ENCODE assay signal across 10 cellular contexts in genomic region chr5:138594305-138595058, GRCh38. TPM values are rescaled to one million over a fixed set of nuclear protein-coding genes. Genes with fewer than 3 reads are reported as not detected.
DNase-seq lines count a peak whose midpoint lies in the region; ATAC-seq and TF ChIP-seq lines count a peak whose summit lies in the region.
"Had no signal": no experiment of that assay in that cellular context is flagged by ENCODE, and none has a peak within 500 bp of the region (broad histone marks: within the 10 kb centered on the region; RNA-seq: fewer than 3 reads in every experiment).

No MANE protein-coding gene starts in this region.

- H3K27ac ChIP-seq in RWPE2 (ENCODE audit: poor library complexity, severe bottlenecking): no peak overlapping the region
- H3K27ac ChIP-seq: spleen had no signal

- DNase-seq in AG09319 (ENCODE audit: extremely low read depth, low read depth) (no peak), GM10266 (ENCODE audit: extremely low spot score) (no peak), RWPE2 (ENCODE audit: low spot score) (no peak), fibroblast of villous mesenchyme (ENCODE audit: low read depth) (no peak), NCI-H1092 treated with DMSO at 0.1 percent for 48 hours (lab: John Stamatoyannopoulos, UW) (no peak), hippocampal formation (lab: John Stamatoyannopoulos, UW) (no peak)
- DNase-seq in stimulated activated naive CD8-positive, alpha-beta T cell treated with anti-CD3 and anti-CD28 coated beads, Interleukin-15, amount 100 ng/mL, for 72 hours: no peak
- DNase-seq in activated naive CD8-positive, alpha-beta T cell treated with anti-CD3 and anti-CD28 coated beads, Interleukin-2, amount 50 U/mL, for 24 hours: no peak
- DNase-seq: spleen; stimulated activated naive CD4-positive, alpha-beta T cell had no signal

- no peaks in the 10 kb centered on the region for H3K9me3 ChIP-seq in RWPE2 (ENCODE audit: severe bottlenecking)
- H3K9me3 ChIP-seq: spleen had no signal

- H3K4me3 ChIP-seq in RWPE2 (ENCODE audit: severe bottlenecking) (no peak overlapping the region), fibroblast of villous mesenchyme (ENCODE audit: low read depth, low read length) (no peak overlapping the region)
- H3K4me3 ChIP-seq: spleen had no signal

- H3K27ac Mint-ChIP-seq in stimulated activated naive CD8-positive, alpha-beta T cell treated with anti-CD3 and anti-CD28 coated beads, Interleukin-15, amount 100 ng/mL, for 72 hours: no peak overlapping the region
- no peak overlapping the region for H3K27ac Mint-ChIP-seq in activated naive CD8-positive, alpha-beta T cell treated with anti-CD3 and anti-CD28 coated beads, Interleukin-2, amount 50 U/mL, for 24 hours

- no peak for ATAC-seq in RWPE2 (ENCODE audit: low read depth)
- no peak for ATAC-seq in stimulated activated naive CD8-positive, alpha-beta T cell treated with anti-CD3 and anti-CD28 coated beads, Interleukin-15, amount 100 ng/mL, for 72 hours
- ATAC-seq in activated naive CD8-positive, alpha-beta T cell treated with anti-CD3 and anti-CD28 coated beads, Interleukin-2, amount 50 U/mL, for 24 hours: no peak

- no peaks in the 10 kb centered on the region for H3K27me3 ChIP-seq in RWPE2 (ENCODE audit: insufficient read depth, poor library complexity, severe bottlenecking)

- no peaks in the 10 kb centered on the region for H3K36me3 Mint-ChIP-seq in activated naive CD8-positive, alpha-beta T cell treated with anti-CD3 and anti-CD28 coated beads, Interleukin-2, amount 50 U/mL, for 24 hours (ENCODE audit: low read depth)

- peak; percentile 20 for TF ChIP-seq CTCF in AG09319 (IDR thresholded peaks at IDR 0.05; ENCODE audit: low read depth, low read length)
- TF ChIP-seq CTCF in GM10266 (IDR thresholded peaks at IDR 0.05; ENCODE audit: control insufficient read depth, insufficient read depth, low read depth, missing control alignments): peak; percentile 32
- TF ChIP-seq CTCF in RWPE2 (IDR thresholded peaks at IDR 0.05; ENCODE audit: poor library complexity, severe bottlenecking): peak; percentile 27
- peak; percentile 47 for TF ChIP-seq CTCF in fibroblast of villous mesenchyme (IDR thresholded peaks at IDR 0.05; ENCODE audit: insufficient read depth, low read depth, low read length)

- H3K36me3 ChIP-seq in RWPE2 (ENCODE audit: low read depth): no peaks in the 10 kb centered on the region
- H3K36me3 ChIP-seq: spleen had no signal

- H3K4me1 Mint-ChIP-seq in stimulated activated naive CD8-positive, alpha-beta T cell treated with anti-CD3 and anti-CD28 coated beads, Interleukin-15, amount 100 ng/mL, for 72 hours: no peaks in the 10 kb centered on the region
- no peaks in the 10 kb centered on the region for H3K4me1 Mint-ChIP-seq in activated naive CD8-positive, alpha-beta T cell treated with anti-CD3 and anti-CD28 coated beads, Interleukin-2, amount 50 U/mL, for 24 hours

- peaks cover 77% of the 10 kb centered on the region for H3K27me3 Mint-ChIP-seq in stimulated activated naive CD8-positive, alpha-beta T cell treated with anti-CD3 and anti-CD28 coated beads, Interleukin-15, amount 100 ng/mL, for 72 hours
- peaks cover 37% of the 10 kb centered on the region for H3K27me3 Mint-ChIP-seq in activated naive CD8-positive, alpha-beta T cell treated with anti-CD3 and anti-CD28 coated beads, Interleukin-2, amount 50 U/mL, for 24 hours

- no peak overlapping the region for H3K4me3 Mint-ChIP-seq in stimulated activated naive CD8-positive, alpha-beta T cell treated with anti-CD3 and anti-CD28 coated beads, Interleukin-15, amount 100 ng/mL, for 72 hours
- H3K4me3 Mint-ChIP-seq in activated naive CD8-positive, alpha-beta T cell treated with anti-CD3 and anti-CD28 coated beads, Interleukin-2, amount 50 U/mL, for 24 hours: no peak overlapping the region

- H3K9me3 Mint-ChIP-seq in stimulated activated naive CD8-positive, alpha-beta T cell treated with anti-CD3 and anti-CD28 coated beads, Interleukin-15, amount 100 ng/mL, for 72 hours: no peaks in the 10 kb centered on the region
- H3K9me3 Mint-ChIP-seq in activated naive CD8-positive, alpha-beta T cell treated with anti-CD3 and anti-CD28 coated beads, Interleukin-2, amount 50 U/mL, for 24 hours: no peaks in the 10 kb centered on the region

- H3K4me1 ChIP-seq in RWPE2 (ENCODE audit: insufficient read depth, poor library complexity, severe bottlenecking): no peaks in the 10 kb centered on the region
- H3K4me1 ChIP-seq: spleen had no signal

RNA-seq across cellular contexts. Expression of gene HSPA9, which starts 19.3 kb away (rescaled TPM):
- total RNA-seq in fibroblast of villous mesenchyme: 334 and 336 TPM in 2 replicates

RNA-seq across cellular contexts. Expression of gene ETF1, which starts 51.4 kb away (rescaled TPM):
- 126 and 160 TPM in 2 replicates for total RNA-seq in fibroblast of villous mesenchyme
